In the genomic region with DNA sequence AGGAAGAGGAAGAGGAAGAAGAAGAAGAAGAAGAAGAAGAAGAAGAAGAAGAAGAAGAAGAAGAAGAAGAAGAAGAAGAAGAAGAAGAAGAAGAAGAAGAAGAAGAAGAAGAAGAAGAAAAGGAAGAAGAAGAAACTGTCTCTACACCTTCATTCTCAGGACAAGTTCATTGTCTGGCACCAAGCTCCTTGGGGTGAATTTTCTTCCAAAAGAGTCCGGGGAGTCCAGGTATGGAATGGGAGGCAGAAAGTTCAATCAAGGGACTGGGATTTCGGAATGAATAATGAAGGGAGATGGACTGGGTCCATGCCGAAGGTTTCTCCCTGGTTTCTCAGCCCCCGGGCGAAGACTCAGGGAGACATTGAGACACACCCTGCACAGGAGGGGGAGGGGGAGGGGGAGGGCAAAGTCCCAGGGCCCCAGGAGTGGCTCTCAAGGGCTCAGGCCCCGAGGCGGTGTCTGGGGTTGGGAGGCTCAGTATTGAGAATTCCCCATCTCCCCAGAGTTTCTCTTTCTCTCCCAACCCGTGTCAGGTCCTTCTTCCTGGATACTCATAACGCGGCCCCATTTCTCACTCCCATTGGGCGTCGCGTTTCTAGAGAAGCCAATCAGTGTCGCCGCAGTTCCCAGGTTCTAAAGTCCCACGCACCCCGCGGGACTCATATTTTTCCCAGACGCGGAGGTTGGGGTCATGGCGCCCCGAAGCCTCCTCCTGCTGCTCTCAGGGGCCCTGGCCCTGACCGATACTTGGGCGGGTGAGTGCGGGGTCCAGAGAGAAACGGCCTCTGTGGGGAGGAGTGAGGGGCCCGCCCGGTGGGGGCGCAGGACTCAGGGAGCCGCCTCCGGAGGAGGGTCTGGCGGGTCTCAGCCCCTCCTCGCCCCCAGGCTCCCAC, we compare ENCODE assay signal across 8 cellular contexts. TPM values are rescaled to one million over a fixed set of nuclear protein-coding genes. Genes with fewer than 3 reads are reported as not detected.
DNase-seq lines count a peak whose midpoint lies in the region; ATAC-seq, FAIRE-seq and TF ChIP-seq lines count a peak whose summit lies in the region.

TSS of gene HLA-F (plus strand) at position 662 of the 893 bp plus-strand sequence. CDS start at position 692, 30 bp downstream.

- peaks cover 5% of the 10 kb centered on the region for H3K36me3 Mint-ChIP-seq in T-helper 17 cell (ENCODE audit: low read depth)
- peaks cover 7% of the 10 kb centered on the region for H3K36me3 Mint-ChIP-seq in astrocyte (ENCODE audit: low read depth, unreplicated experiment)

- DNase-seq in DMS 273 treated with DMSO at 0.1 percent for 48 hours (lab: John Stamatoyannopoulos, UW) (peak; percentile 75), HuH-7 (ENCODE audit: low spot score) (peak; percentile 8), T-helper 17 cell (peak; percentile 73 to 83 (median 78)), astrocyte (ENCODE audit: low read depth) (peak; percentile 31), hepatocyte (ENCODE audit: low spot score) (peak; percentile 83), uterus (peak; percentile 85 to 93)

- peak within 1 kb of the TSS; percentile 84 for H3K4me2 ChIP-seq in astrocyte (ENCODE audit: low read length)
- peak within 1 kb of the TSS; percentile 93 for H3K4me2 ChIP-seq in hepatocyte

- H3K27ac Mint-ChIP-seq in T-helper 17 cell (peak within 1 kb of the TSS; percentile 93), astrocyte (ENCODE audit: unreplicated experiment) (no peak within 1 kb of the TSS)

- peaks cover 18% of the 10 kb centered on the region for H3K9me3 Mint-ChIP-seq in astrocyte (ENCODE audit: unreplicated experiment)

- H3K27ac ChIP-seq in astrocyte (ENCODE audit: low read depth, low read length) (no peak within 1 kb of the TSS), hepatocyte (no peak within 1 kb of the TSS), rectal smooth muscle tissue (ENCODE audit: low read depth, low read length) (peak within 1 kb of the TSS; percentile 69), uterus (peak within 1 kb of the TSS; percentile 95 to 98)

- no peaks in the 10 kb centered on the region for H3K9me2 ChIP-seq in hepatocyte (replicated peaks; ENCODE audit: insufficient read depth)

- 14% methylated on average over 26 of the region's 33 CpGs for WGBS in hepatocyte (ENCODE audit: low lambda C conversion rate, missing lambda C conversion rate)

- H3K4me1 Mint-ChIP-seq in T-helper 17 cell: peaks cover 39% of the 10 kb centered on the region
- H3K4me1 Mint-ChIP-seq in astrocyte (ENCODE audit: low read depth, unreplicated experiment): no peaks in the 10 kb centered on the region

- no peaks in the 10 kb centered on the region for H3K27me3 Mint-ChIP-seq in T-helper 17 cell
- peaks cover 54% of the 10 kb centered on the region for H3K27me3 Mint-ChIP-seq in astrocyte (ENCODE audit: low read depth, unreplicated experiment)

- ATAC-seq in GM21447 (IDR thresholded peaks at IDR 0.05; ENCODE audit: unreplicated experiment) (peak; percentile 90), T-helper 17 cell (peak; percentile 85)

- H3K9ac ChIP-seq in astrocyte (ENCODE audit: low read length) (peak within 1 kb of the TSS; percentile 59), rectal smooth muscle tissue (ENCODE audit: low read length) (peak within 1 kb of the TSS; percentile 92)

- peaks cover 8% of the 10 kb centered on the region for H3K27me3 ChIP-seq in astrocyte (ENCODE audit: insufficient read depth, low read length)
- peaks cover 51% of the 10 kb centered on the region for H3K27me3 ChIP-seq in hepatocyte
- H3K27me3 ChIP-seq in rectal smooth muscle tissue (ENCODE audit: control insufficient read depth, insufficient read depth, low read length): no peaks in the 10 kb centered on the region
- H3K27me3 ChIP-seq in uterus: no peaks in the 10 kb centered on the region

- H3K36me3 ChIP-seq in astrocyte (ENCODE audit: insufficient read depth, low read length) (no peaks in the 10 kb centered on the region), hepatocyte (replicated peaks; ENCODE audit: insufficient read depth, low read depth) (no peaks in the 10 kb centered on the region), rectal smooth muscle tissue (ENCODE audit: control insufficient read depth, insufficient read depth, low read length) (no peaks in the 10 kb centered on the region), uterus (no peaks in the 10 kb centered on the region)

- TF ChIP-seq POLR2A in uterus (IDR thresholded peaks at IDR 0.05): peak; percentile 75 to 92

- peak within 1 kb of the TSS; percentile 57 for H3K4me3 ChIP-seq in astrocyte (ENCODE audit: insufficient read depth, low read depth, low read length)
- peak within 1 kb of the TSS; percentile 30 for H3K4me3 ChIP-seq in hepatocyte
- H3K4me3 ChIP-seq in rectal smooth muscle tissue (ENCODE audit: low read length): peak within 1 kb of the TSS; percentile 99
- peak within 1 kb of the TSS; percentile 75 to 98 for H3K4me3 ChIP-seq in uterus

- no peaks in the 10 kb centered on the region for H3K4me1 ChIP-seq in astrocyte (ENCODE audit: insufficient read depth, low read length)
- peaks cover 5% of the 10 kb centered on the region for H3K4me1 ChIP-seq in hepatocyte (ENCODE audit: insufficient read depth)
- H3K4me1 ChIP-seq in rectal smooth muscle tissue (ENCODE audit: control insufficient read depth, insufficient read depth, low read length): peaks cover 3% of the 10 kb centered on the region
- H3K4me1 ChIP-seq in uterus: no peaks in the 10 kb centered on the region

- no peaks in the 10 kb centered on the region for H3K79me2 ChIP-seq in astrocyte (ENCODE audit: insufficient read depth, low read length)
- no peaks in the 10 kb centered on the region for H3K79me2 ChIP-seq in hepatocyte

- H4K20me1 ChIP-seq in astrocyte (ENCODE audit: insufficient read depth, low read length) (no peaks in the 10 kb centered on the region), hepatocyte (ENCODE audit: insufficient read depth, poor library complexity, severe bottlenecking) (no peaks in the 10 kb centered on the region)

- H3K4me3 Mint-ChIP-seq in T-helper 17 cell (peak within 1 kb of the TSS; percentile 96), astrocyte (ENCODE audit: unreplicated experiment) (peak within 1 kb of the TSS; percentile 72)

- peak within 1 kb of the TSS; percentile 86 for H2AFZ ChIP-seq in astrocyte (ENCODE audit: low read depth, low read length)
- peak within 1 kb of the TSS; percentile 70 for H2AFZ ChIP-seq in hepatocyte

- intact Hi-C loops in uterus (cut with DNase I; ENCODE audit: low total_unique reads): no loop called here

- no peak for FAIRE-seq in astrocyte (lab: Jason Lieb, UNC)

- no peaks in the 10 kb centered on the region for H3K9me3 ChIP-seq in T-helper 17 cell (ENCODE audit: control insufficient read depth, low read length, poor library complexity, severe bottlenecking)
- no peaks in the 10 kb centered on the region for H3K9me3 ChIP-seq in astrocyte (ENCODE audit: insufficient read depth, low read depth, low read length)
- H3K9me3 ChIP-seq in hepatocyte (ENCODE audit: low read depth): no peaks in the 10 kb centered on the region
- no peaks in the 10 kb centered on the region for H3K9me3 ChIP-seq in uterus

- no peak for TF ChIP-seq CTCF in astrocyte (IDR thresholded peaks at IDR 0.05; ENCODE audit: insufficient read depth, low read depth, low read length)
- no peak for TF ChIP-seq CTCF in hepatocyte (IDR thresholded peaks at IDR 0.05; ENCODE audit: poor library complexity)
- peak in 2 of 4 experiments; percentile 3 to 27 for TF ChIP-seq CTCF in uterus (IDR thresholded peaks at IDR 0.05)

RNA-seq across cellular contexts. Expression of gene HLA-F, which starts in this region (rescaled TPM):
- total RNA-seq in T-helper 17 cell: 100 to 1,000 TPM; 629 to 717 TPM
- 6.0 and 7.4 TPM in 2 replicates for total RNA-seq in astrocyte
- 7.8 and 8.8 TPM in 2 replicates for total RNA-seq in hepatocyte
- polyA plus RNA-seq in hepatocyte: 7.6 and 10.9 TPM in 2 replicates
- 100 to 1,000 TPM in 2 of 4 donors, 10 to 100 TPM in 2; 14.2 to 146 (median 104) TPM for total RNA-seq in uterus

Comparison
In these comparisons a context has a peak if more than half of its experiments do, and no peak if none do; other contexts are left out.
1. RNA of gene HLA-F (total RNA-seq): 629 to 717 TPM in T-helper 17 cell; 14.2 to 146 TPM in uterus, 7.8 to 8.8 TPM in hepatocyte and 6.0 to 7.4 TPM in astrocyte; every median in the first group is over 4 times any median in the second.
2. DNase-seq: peak in every context shown above with its lines; median percentile 89 in uterus; 83 in hepatocyte; 78 in T-helper 17 cell; 75 in DMS 273 treated with DMSO at 0.1 percent for 48 hours; 31 in astrocyte; 8 in HuH-7.
3. H3K27ac ChIP-seq: peak in rectal smooth muscle tissue (single experiment) and uterus (2 of 2); none in astrocyte (single experiment) and hepatocyte (single experiment).
4. H3K4me3 ChIP-seq: peak in every context shown above with its lines; median percentile 99 in rectal smooth muscle tissue; 86 in uterus; 57 in astrocyte; 30 in hepatocyte.